ENCODE assay signal across 20 cellular contexts in the genomic region with DNA sequence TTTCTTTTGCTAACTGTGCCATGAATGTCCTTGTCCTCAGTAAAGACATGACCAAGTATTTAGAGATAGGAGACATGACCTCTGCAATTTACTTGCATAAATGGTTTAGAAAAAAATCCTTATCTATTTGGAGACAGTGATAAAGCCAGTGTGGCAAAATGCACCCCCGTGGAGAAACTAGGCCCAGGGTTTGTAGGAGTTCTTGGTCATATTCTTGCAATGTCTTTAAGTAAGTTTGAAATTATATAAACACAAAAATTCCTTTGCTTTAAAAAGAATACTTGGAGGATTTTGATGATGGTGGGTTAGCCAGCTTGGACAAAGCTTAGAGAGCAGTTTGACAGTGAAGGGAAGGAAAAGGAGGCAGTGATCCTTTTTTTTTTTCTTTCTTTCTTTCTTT.
DNase-seq lines count a peak whose midpoint lies in the region; ATAC-seq and TF ChIP-seq lines count a peak whose summit lies in the region.
"Had no signal": no experiment of that assay in that cellular context is flagged by ENCODE, and none has a peak within 500 bp of the region (broad histone marks: within the 10 kb centered on the region; RNA-seq: fewer than 3 reads in every experiment).

No MANE protein-coding gene starts in this region.

- CTCF ChIA-PET in CD8-positive, alpha-beta memory T cell (lab: Charles Lee) = no interaction called here

- no peaks in the 10 kb centered on the region for H3K36me3 ChIP-seq in CD8-positive, alpha-beta memory T cell (ENCODE audit: insufficient read depth, low read length)
- H3K36me3 ChIP-seq: neural progenitor cell had no signal

- H3K4me3 ChIP-seq in CD8-positive, alpha-beta memory T cell (ENCODE audit: low read length) = no peak overlapping the region
- H3K4me3 ChIP-seq in fibroblast of villous mesenchyme (ENCODE audit: low read depth, low read length) = no peak overlapping the region
- H3K4me3 ChIP-seq: neural progenitor cell had no signal

- H3K27ac Mint-ChIP-seq in CD8-positive, alpha-beta memory T cell = no peak overlapping the region
- no peak overlapping the region for H3K27ac Mint-ChIP-seq in progenitor cell of endocrine pancreas
- H3K27ac Mint-ChIP-seq: B cell, neural progenitor cell had no signal

- peaks cover 32 to 76% of the 10 kb centered on the region in 2 donors for H3K27me3 Mint-ChIP-seq in CD8-positive, alpha-beta memory T cell
- H3K27me3 Mint-ChIP-seq in progenitor cell of endocrine pancreas = peaks cover 3% of the 10 kb centered on the region

- H3K4me1 ChIP-seq in CD8-positive, alpha-beta memory T cell (ENCODE audit: insufficient read depth, low read length) = peaks cover 3% of the 10 kb centered on the region

- no peak for DNase-seq in CD8-positive, alpha-beta memory T cell
- DNase-seq in OCI-M1 (lab: John Stamatoyannopoulos, UW) (peak; percentile 28), fibroblast of villous mesenchyme (ENCODE audit: low read depth) (peak; percentile 61), progenitor cell of endocrine pancreas (ENCODE audit: low spot score, unreplicated experiment) (no peak), SW 1271 (lab: John Stamatoyannopoulos, UW) (no peak), omental fat pad (ENCODE audit: low spot score) (no peak)
- DNase-seq: activated CD4-positive, alpha-beta T cell treated with anti-CD3 and anti-CD28 coated beads, Interleukin-2, amount 50 U/mL, for 1 hour; activated CD8-positive, alpha-beta memory T cell treated with anti-CD3 and anti-CD28 coated beads, Interleukin-2, amount 50 U/mL, for 48 hours; activated naive CD4-positive, alpha-beta T cell; anterior cingulate cortex; NCI-H1694 treated with DMSO at 0.1 percent for 48 hours; NCI-H82; psoas muscle; SIG-M5; stimulated activated CD4-positive, alpha-beta T cell treated with anti-CD3 and anti-CD28 coated beads, Interleukin-4, amount 100 ng/mL, for 1 hour had no signal

- H3K9me3 ChIP-seq in CD8-positive, alpha-beta memory T cell (ENCODE audit: low read length) = no peaks in the 10 kb centered on the region
- H3K9me3 ChIP-seq: psoas muscle had no signal

- H3K9me3 Mint-ChIP-seq in CD8-positive, alpha-beta memory T cell = no peaks in the 10 kb centered on the region
- no peaks in the 10 kb centered on the region for H3K9me3 Mint-ChIP-seq in progenitor cell of endocrine pancreas (ENCODE audit: low read depth)
- H3K9me3 Mint-ChIP-seq: neural progenitor cell had no signal

- no peak overlapping the region for H3K27ac ChIP-seq in CD8-positive, alpha-beta memory T cell (ENCODE audit: low read depth, low read length)
- H3K27ac ChIP-seq: neural progenitor cell, psoas muscle, VCaP had no signal

- no peak for TF ChIP-seq CTCF in fibroblast of villous mesenchyme (IDR thresholded peaks at IDR 0.05; ENCODE audit: insufficient read depth, low read depth, low read length)
- TF ChIP-seq CTCF in progenitor cell of endocrine pancreas (IDR thresholded peaks at IDR 0.05; ENCODE audit: unreplicated experiment) = no peak
- TF ChIP-seq CTCF in omental fat pad (IDR thresholded peaks at IDR 0.05) = no peak

- peaks cover 7 to 23% (median 12%) of the 10 kb centered on the region in 3 donors for H3K4me1 Mint-ChIP-seq in CD8-positive, alpha-beta memory T cell
- peaks cover 18% of the 10 kb centered on the region for H3K4me1 Mint-ChIP-seq in progenitor cell of endocrine pancreas (ENCODE audit: low read depth)

- H3K4me3 Mint-ChIP-seq in CD8-positive, alpha-beta memory T cell = peak overlapping the region in 5 of 7 donors; percentile 10 to 69 (median 63)
- peak overlapping the region; percentile 35 for H3K4me3 Mint-ChIP-seq in progenitor cell of endocrine pancreas (ENCODE audit: low read depth)

- POLR2A ChIA-PET in CD8-positive, alpha-beta memory T cell (lab: Charles Lee) = no interaction called here

- peaks cover 14% of the 10 kb centered on the region for H3K27me3 ChIP-seq in CD8-positive, alpha-beta memory T cell (ENCODE audit: insufficient read depth, low read length, poor library complexity, severe bottlenecking)

- no peak for ATAC-seq in HG03135 (IDR thresholded peaks at IDR 0.05; ENCODE audit: unreplicated experiment)
- no peak for ATAC-seq in HG03521 (IDR thresholded peaks at IDR 0.05; ENCODE audit: unreplicated experiment)
- ATAC-seq in omental fat pad (ENCODE audit: low FRiP score) = no peak
- ATAC-seq: psoas muscle had no signal

- H3K36me3 Mint-ChIP-seq in CD8-positive, alpha-beta memory T cell = peaks cover 0 to 3% (median 0%) of the 10 kb centered on the region in 3 donors
- H3K36me3 Mint-ChIP-seq in progenitor cell of endocrine pancreas (ENCODE audit: insufficient read depth) = no peaks in the 10 kb centered on the region
- H3K36me3 Mint-ChIP-seq: neural progenitor cell had no signal

Comparison
In these comparisons a context has a peak if more than half of its experiments do, and no peak if none do; other contexts are left out.
1. DNase-seq: peak in OCI-M1 (single experiment) and fibroblast of villous mesenchyme (single experiment); none in CD8-positive, alpha-beta memory T cell (0 of 5), progenitor cell of endocrine pancreas (single experiment), SW 1271 (0 of 2) and omental fat pad (single experiment).